12 cellular contexts compared by ENCODE assay signal in genomic region chr4:8238515-8239053, GRCh38. TPM values are rescaled to one million over a fixed set of nuclear protein-coding genes. Genes with fewer than 3 reads are reported as not detected.
DNase-seq lines count a peak whose midpoint lies in the region; ATAC-seq and TF ChIP-seq lines count a peak whose summit lies in the region.
"Had no signal": no experiment of that assay in that cellular context is flagged by ENCODE, and none has a peak within 500 bp of the region (broad histone marks: within the 10 kb centered on the region; RNA-seq: fewer than 3 reads in every experiment).

No MANE protein-coding gene starts in this region.

- POLR2A ChIA-PET in HCT116 (lab: Charles Lee), result no interaction called here

- no peak overlapping the region for H2AFZ ChIP-seq in HCT116 (ENCODE audit: low read depth, low read length, poor library complexity, severe bottlenecking)

- H3K36me3 ChIP-seq in HCT116 (ENCODE audit: control insufficient read depth in 1 of 2, insufficient read depth in 2 of 2, low read length in 2 of 2) (no peaks in the 10 kb centered on the region), brain microvascular endothelial cell (replicated peaks) (no peaks in the 10 kb centered on the region)
- H3K36me3 ChIP-seq: prostate gland had no signal

- H3K9me3 ChIP-seq in HCT116 (ENCODE audit: control insufficient read depth in 1 of 2, insufficient read depth in 1 of 2, low read depth in 1 of 2, low read length in 2 of 2), result no peaks in the 10 kb centered on the region
- H3K9me3 ChIP-seq: prostate gland had no signal

- no peaks in the 10 kb centered on the region for H3K9me3 Mint-ChIP-seq in neural crest cell
- H3K9me3 Mint-ChIP-seq: activated naive CD4-positive, alpha-beta T cell treated with anti-CD3 and anti-CD28 coated beads for 36 hours; T-helper 1 cell treated with Interleukin-12 subunit alpha and Interleukin-12 subunit beta and Interleukin-4 antibody, amounts not matched to agents 30 μg/mL and 1 μg/mL, for 36 hours had no signal

- no peaks in the 10 kb centered on the region for H3K79me2 ChIP-seq in HCT116 (ENCODE audit: insufficient read depth, low read length)

- H3K27me3 ChIP-seq in HCT116 (ENCODE audit: insufficient read depth, low read length) (no peaks in the 10 kb centered on the region), brain microvascular endothelial cell (replicated peaks) (no peaks in the 10 kb centered on the region)

- BruUV-seq in HCT116 (replicated peaks; lab: Mats Ljungman, UMichigan), result no TSS peak

- H3K27ac ChIP-seq in HCT116 (ENCODE audit: low read depth, low read length) (no peak overlapping the region), brain microvascular endothelial cell (no peak overlapping the region)
- H3K27ac ChIP-seq: prostate gland had no signal

- CTCF ChIA-PET in HCT116 (lab: Charles Lee), result interaction anchor here (1.5 kb wide), 1 partner anchor 62 kb away, joined by 6 read pairs; no protein-coding TSS in a partner anchor

- peaks cover 6% of the 10 kb centered on the region for H3K4me1 Mint-ChIP-seq in neural crest cell

- DNase-seq in Caki2 (ENCODE audit: low read depth) (peak; percentile 34), HCT116 (ENCODE audit: low read depth, low spot score) (no peak), brain microvascular endothelial cell (no peak), neural crest cell (ENCODE audit: low read depth, low spot score) (peak; percentile 29), dedifferentiated amniotic fluid mesenchymal stem cell (ENCODE audit: extremely low spot score) (no peak), H4 (ENCODE audit: low spot score) (no peak)
- no peak for DNase-seq in activated CD4-positive, alpha-beta T cell treated with anti-CD3 and anti-CD28 coated beads for 1 hour
- DNase-seq: activated naive CD4-positive, alpha-beta T cell treated with anti-CD3 and anti-CD28 coated beads for 36 hours; stimulated activated CD8-positive, alpha-beta memory T cell treated with anti-CD3 and anti-CD28 coated beads, Interleukin-4, amount 100 ng/mL, for 48 hours had no signal

- H3K4me3 ChIP-seq in HCT116 (replicated peaks in 1 of 2; ENCODE audit: low read depth in 1 of 2, low read length in 2 of 2), result no peak overlapping the region
- H3K4me3 ChIP-seq in brain microvascular endothelial cell (ENCODE audit: low read depth, low read length), result no peak overlapping the region
- H3K4me3 ChIP-seq: prostate gland had no signal

- peak; percentile 52 for ATAC-seq in HCT116
- ATAC-seq in HG03439 (IDR thresholded peaks at IDR 0.05; ENCODE audit: unreplicated experiment), result no peak

- peak overlapping the region; percentile 12 for H3K27ac Mint-ChIP-seq in neural crest cell (ENCODE audit: unreplicated experiment)
- H3K27ac Mint-ChIP-seq: activated naive CD4-positive, alpha-beta T cell treated with anti-CD3 and anti-CD28 coated beads for 36 hours; T-helper 1 cell treated with Interleukin-12 subunit alpha and Interleukin-12 subunit beta and Interleukin-4 antibody, amounts not matched to agents 30 μg/mL and 1 μg/mL, for 36 hours had no signal

- H3K9me2 ChIP-seq in HCT116 (ENCODE audit: insufficient read depth), result no peaks in the 10 kb centered on the region

- no peak overlapping the region for H3K4me2 ChIP-seq in HCT116 (ENCODE audit: low read length)

- peak; percentile 40 for TF ChIP-seq RAD21 in HCT116 (IDR thresholded peaks at IDR 0.05; ENCODE audit: low read depth)

- no peaks in the 10 kb centered on the region for H4K20me1 ChIP-seq in HCT116 (ENCODE audit: insufficient read depth)

- peaks cover 6 to 10% of the 10 kb centered on the region in 2 experiments; a peak in 3 of 4 replicates for H3K4me1 ChIP-seq in HCT116 (ENCODE audit: control insufficient read depth in 1 of 2, insufficient read depth in 2 of 2, low read length in 2 of 2)
- H3K4me1 ChIP-seq: prostate gland had no signal

- no peak overlapping the region for H3K9ac ChIP-seq in HCT116 (ENCODE audit: low read length)

- TF ChIP-seq CTCF in HCT116 (IDR thresholded peaks at IDR 0.05 in 2 of 3, conservative IDR thresholded peaks at IDR 0.05 in 1 of 3; ENCODE audit: borderline replicate concordance in 1 of 3, insufficient read depth in 1 of 3, low read depth in 2 of 3, low read length in 2 of 3) (peak; percentile 22 to 49 (median 44); a peak in 5 of 6 replicates), brain microvascular endothelial cell (IDR thresholded peaks at IDR 0.05; ENCODE audit: low read depth, low read length, missing control alignments) (peak; percentile 67), neural crest cell (conservative IDR thresholded peaks at IDR 0.05) (peak; percentile 60)

- RAD21 ChIA-PET in HCT116 (lab: Charles Lee; ENCODE audit: low non-redundant PET in 1 of 2, low total read pairs in 2 of 2, uncharacterized antibody in 2 of 2, unreplicated experiment in 2 of 2), result no interaction called here

- no peaks in the 10 kb centered on the region for H3K36me3 Mint-ChIP-seq in neural crest cell (ENCODE audit: low read depth)

- in situ Hi-C loops in Caki2 (cut with HindIII; ENCODE audit: low pct_unique_long_range_greater_than_20kb, low sequenced_read_pairs), result no loop called here
- in situ Hi-C loops in brain microvascular endothelial cell (cut with HindIII; ENCODE audit: low pct_ligation_motif_present, low sequenced_read_pairs), result no loop called here

- TF ChIP-seq POLR2A in HCT116 (IDR thresholded peaks at IDR 0.05; ENCODE audit: borderline replicate concordance, extremely low read depth, insufficient read depth, insufficient read length), result no peak

- intact Hi-C loops in HCT116 (cut with micrococcal nuclease), result loop anchor here (2.0 kb wide), 1 partner anchor 62 kb away; no protein-coding TSS in a partner anchor

- no peaks in the 10 kb centered on the region for H3K27me3 Mint-ChIP-seq in neural crest cell (ENCODE audit: low read depth)

- H3K4me3 Mint-ChIP-seq in neural crest cell, result no peak overlapping the region
- H3K4me3 Mint-ChIP-seq: activated naive CD4-positive, alpha-beta T cell treated with anti-CD3 and anti-CD28 coated beads for 36 hours; T-helper 1 cell treated with Interleukin-12 subunit alpha and Interleukin-12 subunit beta and Interleukin-4 antibody, amounts not matched to agents 30 μg/mL and 1 μg/mL, for 36 hours had no signal

TF ChIP-seq in HCT116, 20 proteins besides CTCF, POLR2A, EP300 and RAD21 (continues in another document):
- TF ChIP-seq JUND (IDR thresholded peaks at IDR 0.05) (no peak), SP1 (IDR thresholded peaks at IDR 0.05; ENCODE audit: low read depth) (no peak), CBX3 (IDR thresholded peaks at IDR 0.05; ENCODE audit: low read depth) (no peak), REST (IDR thresholded peaks at IDR 0.05; ENCODE audit: low read depth) (no peak), FOSL1 (IDR thresholded peaks at IDR 0.05; ENCODE audit: low read depth) (no peak), ZBTB33 (IDR thresholded peaks at IDR 0.05; ENCODE audit: extremely low read depth, insufficient replicate concordance, low read length) (no peak), TCF7L2 (IDR thresholded peaks at IDR 0.05; ENCODE audit: borderline replicate concordance, extremely low read depth, insufficient read depth, insufficient read length) (no peak), ZNF274 (IDR thresholded peaks at IDR 0.05; ENCODE audit: low read depth, low read length) (no peak), EZH2phosphoT487 (IDR thresholded peaks at IDR 0.05; ENCODE audit: borderline replicate concordance) (no peak)

RNA-seq across cellular contexts. Expression of gene HTRA3, which starts 31.0 kb away (rescaled TPM):
- not detected in 2 replicates for total RNA-seq in Caki2 (2014; rRNA removed; shearing (Covaris generic); ENCODE audit: low replicate concordance)
- total RNA-seq in HCT116 (2021; ENCODE audit: unreplicated experiment) (not detected), neural crest cell (3.4 and 3.7 TPM in 2 replicates)
- not detected in 2 replicates for polyA plus RNA-seq in HCT116 (2012)
- 6.7 and 9.6 TPM in 2 replicates for total RNA-seq in H4 (2014; rRNA removed; shearing (Covaris generic))
- total RNA-seq: activated naive CD4-positive, alpha-beta T cell treated with anti-CD3 and anti-CD28 coated beads for 36 hours had no signal

RNA-seq across cellular contexts. Expression of gene SH3TC1, which starts 39.5 kb away (rescaled TPM):
- 8.0 and 16.3 TPM in 2 replicates for total RNA-seq in Caki2 (2014; rRNA removed; shearing (Covaris generic); ENCODE audit: low replicate concordance)
- total RNA-seq in HCT116 (2021; ENCODE audit: unreplicated experiment) (12.5 TPM), neural crest cell (2.5 and 2.7 TPM in 2 replicates)
- 8.8 and 10.0 TPM in 2 replicates for polyA plus RNA-seq in HCT116 (2012)
- 2.2 and 4.5 TPM in 2 replicates for total RNA-seq in H4 (2014; rRNA removed; shearing (Covaris generic))

Comparison
In these comparisons a context has a peak if more than half of its experiments do, and no peak if none do; other contexts are left out.
1. DNase-seq: peak in Caki2 (single experiment) and neural crest cell (single experiment); none in HCT116 (single experiment), brain microvascular endothelial cell (single experiment), dedifferentiated amniotic fluid mesenchymal stem cell (single experiment), H4 (single experiment) and activated CD4-positive, alpha-beta T cell treated with anti-CD3 and anti-CD28 coated beads for 1 hour (single experiment).
2. Peak in every context shown above with its lines, with median percentiles within 50 percentile points of each other: CTCF ChIP-seq.